15 cellular contexts compared by ENCODE assay signal in genomic region chr6:73556796-73557195, GRCh38.
"Had no signal": no experiment of that assay in that cellular context is flagged by ENCODE, and none has a peak within 500 bp of the region (broad histone marks: within the 10 kb centered on the region; RNA-seq: fewer than 3 reads in every experiment).

No MANE protein-coding gene starts in this region.

- H3K4me3 ChIP-seq: left ventricle myocardium inferior, right lobe of liver, SK-N-MC, spleen, thyroid gland had no signal

- H3K9me3 Mint-ChIP-seq: activated CD4-positive, alpha-beta memory T cell treated with anti-CD3 and anti-CD28 coated beads, Interleukin-2, amount 10 ng/mL, durations not matched to agents 7 days and 5 days; activated T-cell treated with anti-CD3 and anti-CD28 coated beads, Interleukin-2, amount 50 U/mL, for 24 hours; stimulated activated naive CD8-positive, alpha-beta T cell treated with anti-CD3 and anti-CD28 coated beads, Interleukin-15, amount 100 ng/mL, for 72 hours; T-helper 1 cell treated with Interleukin-12 subunit alpha and Interleukin-12 subunit beta and Interleukin-4 antibody, amounts not matched to agents 30 μg/mL and 1 μg/mL, for 36 hours had no signal

- ATAC-seq: activated CD4-positive, alpha-beta T cell treated with anti-CD3 and anti-CD28 coated beads for 36 hours; esophagus mucosa; right lobe of liver; stimulated activated naive CD8-positive, alpha-beta T cell treated with anti-CD3 and anti-CD28 coated beads, Interleukin-15, amount 100 ng/mL, for 72 hours had no signal

- H3K4me1 ChIP-seq: left ventricle myocardium inferior, thyroid gland had no signal

- DNase-seq: activated CD4-positive, alpha-beta memory T cell treated with anti-CD3 and anti-CD28 coated beads, Interleukin-2, amount 10 ng/mL, durations not matched to agents 7 days and 5 days; activated CD4-positive, alpha-beta T cell treated with anti-CD3 and anti-CD28 coated beads for 36 hours; activated effector memory CD4-positive, alpha-beta T cell treated with Interleukin-2 at 50 U/mL for 16 hours; activated naive CD4-positive, alpha-beta T cell treated with anti-CD3 and anti-CD28 coated beads, Interleukin-2, amount 50 U/mL, for 16 hours; activated T-cell treated with anti-CD3 and anti-CD28 coated beads, Interleukin-2, amount 50 U/mL, for 24 hours; glutamatergic neuron; left ventricle myocardium inferior; mesenchymal stem cell; right lobe of liver; spleen; stimulated activated naive CD8-positive, alpha-beta T cell treated with anti-CD3 and anti-CD28 coated beads, Interleukin-15, amount 100 ng/mL, for 72 hours; thyroid gland had no signal

- H3K4me3 Mint-ChIP-seq: activated CD4-positive, alpha-beta memory T cell treated with anti-CD3 and anti-CD28 coated beads, Interleukin-2, amount 10 ng/mL, durations not matched to agents 7 days and 5 days; activated CD4-positive, alpha-beta T cell treated with anti-CD3 and anti-CD28 coated beads for 36 hours; activated T-cell treated with anti-CD3 and anti-CD28 coated beads, Interleukin-2, amount 50 U/mL, for 24 hours; stimulated activated naive CD8-positive, alpha-beta T cell treated with anti-CD3 and anti-CD28 coated beads, Interleukin-15, amount 100 ng/mL, for 72 hours; T-helper 1 cell treated with Interleukin-12 subunit alpha and Interleukin-12 subunit beta and Interleukin-4 antibody, amounts not matched to agents 30 μg/mL and 1 μg/mL, for 36 hours had no signal

- H3K27ac Mint-ChIP-seq: activated CD4-positive, alpha-beta memory T cell treated with anti-CD3 and anti-CD28 coated beads, Interleukin-2, amount 10 ng/mL, durations not matched to agents 7 days and 5 days; activated CD4-positive, alpha-beta T cell treated with anti-CD3 and anti-CD28 coated beads for 36 hours; activated T-cell treated with anti-CD3 and anti-CD28 coated beads, Interleukin-2, amount 50 U/mL, for 24 hours; T-helper 1 cell treated with Interleukin-12 subunit alpha and Interleukin-12 subunit beta and Interleukin-4 antibody, amounts not matched to agents 30 μg/mL and 1 μg/mL, for 36 hours had no signal

- H3K27me3 Mint-ChIP-seq: activated CD4-positive, alpha-beta memory T cell treated with anti-CD3 and anti-CD28 coated beads, Interleukin-2, amount 10 ng/mL, durations not matched to agents 7 days and 5 days; activated CD4-positive, alpha-beta T cell treated with anti-CD3 and anti-CD28 coated beads for 36 hours; activated T-cell treated with anti-CD3 and anti-CD28 coated beads, Interleukin-2, amount 50 U/mL, for 24 hours; stimulated activated naive CD8-positive, alpha-beta T cell treated with anti-CD3 and anti-CD28 coated beads, Interleukin-15, amount 100 ng/mL, for 72 hours had no signal

- H3K36me3 ChIP-seq: left ventricle myocardium inferior, right lobe of liver, spleen, thyroid gland had no signal

- H3K27me3 ChIP-seq: right lobe of liver, spleen, thyroid gland had no signal

- H3K27ac ChIP-seq: left ventricle myocardium inferior, right lobe of liver, SK-N-MC, spleen, thyroid gland had no signal

- H3K9me3 ChIP-seq: left ventricle myocardium inferior, right lobe of liver, spleen, thyroid gland had no signal
